Comparison of ENCODE assay signal across 4 cellular contexts in the genomic region with DNA sequence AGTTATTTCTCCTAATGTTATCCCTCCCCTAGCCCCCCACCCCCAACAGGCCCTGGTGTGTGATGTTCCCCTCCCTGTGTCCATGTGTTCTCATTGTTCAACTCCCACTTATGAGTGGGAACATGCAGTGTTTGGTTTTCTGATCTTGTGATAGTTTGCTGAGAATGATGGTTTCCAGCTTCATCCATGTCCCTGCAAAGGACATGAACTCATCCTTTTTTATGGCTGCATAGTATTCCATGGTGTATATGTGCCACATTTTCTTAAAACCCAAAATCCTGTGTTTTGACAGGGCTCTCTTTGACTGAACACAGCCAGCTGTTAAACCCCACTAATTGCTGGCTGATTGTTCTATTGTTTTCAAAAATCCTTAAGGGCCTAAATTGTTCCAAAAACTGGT. TPM values are rescaled to one million over a fixed set of nuclear protein-coding genes. Genes with fewer than 3 reads are reported as not detected.
DNase-seq lines count a peak whose midpoint lies in the region; ATAC-seq, FAIRE-seq and TF ChIP-seq lines count a peak whose summit lies in the region.
"Not testable (repeated sequence)": the region's sequence is repeated elsewhere in the genome, so short reads cannot be mapped to it uniquely, and the experiment has no call there.
"Had no signal": no experiment of that assay in that cellular context is flagged by ENCODE, and none has a peak within 500 bp of the region (broad histone marks: within the 10 kb centered on the region; RNA-seq: fewer than 3 reads in every experiment).

No MANE protein-coding gene starts in this region.

- H2AFZ ChIP-seq in K562 (ENCODE audit: low read depth, low read length); endothelial cell of umbilical vein (ENCODE audit: low read depth, low read length): not testable (repeated sequence)

- not testable (repeated sequence) for H3K9me3 ChIP-seq in HEK293 (ENCODE audit: control insufficient read depth, insufficient read depth, low read depth, low read length); K562 (replicated peaks; ENCODE audit: control insufficient read depth, insufficient read depth, low read depth, low read length); endothelial cell of umbilical vein (replicated peaks; ENCODE audit: control insufficient read depth, insufficient read depth, low read length)

- POLR2A ChIA-PET in HEK293 (lab: Yijun Ruan, JAX); K562 (lab: Yijun Ruan, JAX); endothelial cell of umbilical vein (lab: Charles Lee): not testable (repeated sequence)

- TF ChIP-seq RAD21 in K562 (CRISPR knock-in tag; conservative IDR thresholded peaks at IDR 0.05 in 1 of 2, IDR thresholded peaks at IDR 0.05 in 1 of 2) = not testable (repeated sequence)

- DNase-seq in K562 (ENCODE audit: extremely low read depth in 1 of 4, low spot score in 3 of 4); endothelial cell of umbilical vein (ENCODE audit: low read depth, low spot score): not testable (repeated sequence)

- H3K79me2 ChIP-seq in K562 (ENCODE audit: control insufficient read depth, insufficient read depth, low read length); endothelial cell of umbilical vein (ENCODE audit: control insufficient read depth, insufficient read depth, low read length): not testable (repeated sequence)

- dilution Hi-C loops in endothelial cell of umbilical vein (cut with MboI; ENCODE audit: extremely low pct_ligation_motif_present, low sequenced_read_pairs) = not testable (repeated sequence)

- not testable (repeated sequence) for H4K20me1 ChIP-seq in K562 (replicated peaks; ENCODE audit: control insufficient read depth, insufficient read depth, low read length); endothelial cell of umbilical vein (replicated peaks; ENCODE audit: control insufficient read depth, extremely low read depth, insufficient read depth, low read length)

- FAIRE-seq in K562 (lab: Jason Lieb, UNC) = not testable (repeated sequence)
- FAIRE-seq in endothelial cell of umbilical vein (lab: Jason Lieb, UNC) = peak; percentile 33

- intact Hi-C loops in K562 (cut with micrococcal nuclease); endothelial cell of umbilical vein (cut with micrococcal nuclease): not testable (repeated sequence)

- not testable (repeated sequence) for TF ChIP-seq CTCF in HEK293 (tag by site-specific recombination; IDR thresholded peaks at IDR 0.05); K562 (IDR thresholded peaks at IDR 0.05 in 2 of 3, conservative IDR thresholded peaks at IDR 0.05 in 1 of 3; ENCODE audit: insufficient read depth in 2 of 3, low read depth in 1 of 3, low read length in 3 of 3); endothelial cell of umbilical vein (IDR thresholded peaks at IDR 0.05; ENCODE audit: extremely low read depth in 1 of 2, insufficient read depth in 1 of 2, low read depth in 1 of 2, low read length in 2 of 2)

- H3K36me3 ChIP-seq in HEK293 (ENCODE audit: control insufficient read depth in 2 of 2, insufficient read depth in 1 of 2, low read length in 2 of 2); K562 (ENCODE audit: control insufficient read depth, insufficient read depth, low read length); endothelial cell of umbilical vein (ENCODE audit: control insufficient read depth in 2 of 2, extremely low read depth in 1 of 2, insufficient read depth in 2 of 2, low read length in 2 of 2): not testable (repeated sequence)

- not testable (repeated sequence) for ATAC-seq in K562

- in situ Hi-C loops in K562 (cut with MboI) = not testable (repeated sequence)

- H3K9me1 ChIP-seq in K562 (ENCODE audit: control insufficient read depth, insufficient read depth, low read length); endothelial cell of umbilical vein (replicated peaks; ENCODE audit: control insufficient read depth, extremely low read depth, insufficient read depth, low read length): not testable (repeated sequence)

- not testable (repeated sequence) for H3K9ac ChIP-seq in K562 (ENCODE audit: insufficient read depth in 1 of 2, low read depth in 2 of 2, low read length in 2 of 2); endothelial cell of umbilical vein (replicated peaks; ENCODE audit: extremely low read depth, insufficient read depth, low read length)

- H3K27me3 ChIP-seq in K562 (ENCODE audit: control insufficient read depth in 2 of 2, insufficient read depth in 2 of 2, low read length in 2 of 2); endothelial cell of umbilical vein (ENCODE audit: control insufficient read depth in 2 of 2, insufficient read depth in 2 of 2, low read length in 2 of 2): not testable (repeated sequence)

- not testable (repeated sequence) for TF ChIP-seq POLR2A in K562 (conservative IDR thresholded peaks at IDR 0.05); endothelial cell of umbilical vein (IDR thresholded peaks at IDR 0.05; ENCODE audit: low read depth, low read length)

- not testable (repeated sequence) for H3K4me2 ChIP-seq in K562 (ENCODE audit: insufficient read depth, low read length); endothelial cell of umbilical vein (ENCODE audit: insufficient read depth, low read length)

- not testable (repeated sequence) for H3K4me1 ChIP-seq in HEK293 (ENCODE audit: control insufficient read depth, insufficient read depth, low read length); K562 (replicated peaks in 1 of 2; ENCODE audit: control insufficient read depth in 2 of 2, insufficient read depth in 2 of 2, low read length in 2 of 2); endothelial cell of umbilical vein (ENCODE audit: control insufficient read depth, extremely low read depth, insufficient read depth, low read length)

- not testable (repeated sequence) for BruUV-seq in K562 (replicated peaks; lab: Mats Ljungman, UMichigan); endothelial cell of umbilical vein (replicated peaks; lab: Mats Ljungman, UMichigan)

- not testable (repeated sequence) for TF ChIP-seq EP300 in K562 (IDR thresholded peaks at IDR 0.05; ENCODE audit: low read length)

- H3K27ac ChIP-seq in HEK293 (ENCODE audit: extremely low read depth, low read depth, low read length); K562 (ENCODE audit: extremely low read depth, low read depth, low read length); endothelial cell of umbilical vein (ENCODE audit: insufficient read depth, low read depth, low read length): not testable (repeated sequence)

- CTCF ChIA-PET in HEK293 (lab: Yijun Ruan, JAX); K562 (lab: Yijun Ruan, JAX; ENCODE audit: low intra/inter-chr PET ratio); endothelial cell of umbilical vein (lab: Charles Lee): not testable (repeated sequence)

- H3K4me3 ChIP-seq in HEK293 (ENCODE audit: low read depth, low read length); K562; endothelial cell of umbilical vein (replicated peaks in 1 of 3; ENCODE audit: insufficient read depth in 1 of 3, low read depth in 1 of 3, low read length in 3 of 3): not testable (repeated sequence)

TF ChIP-seq in K562, 482 proteins besides CTCF, POLR2A, EP300 and RAD21:
- peak; percentile 19 for TF ChIP-seq ZNF146 (CRISPR knock-in tag; IDR thresholded peaks at IDR 0.05; ENCODE audit: unreplicated experiment)

RNA-seq across cellular contexts. Expression of gene NHSL2, which starts 53.5 kb away (rescaled TPM):
- not detected in 2 replicates for total RNA-seq in K562 (2011; cell fraction: chromatin; rRNA removed; ENCODE audit: low replicate concordance)
- not detected in 2 replicates for total RNA-seq in K562 (2011; cell fraction: nucleolus; rRNA removed)
- not detected in 2 replicates for total RNA-seq in K562 (2011; cell fraction: nucleoplasm; rRNA removed)
- total RNA-seq in K562 (2014; rRNA removed) (not detected in 2 replicates), K562 (2014; rRNA removed; fragmentation: Illumina TruSeq; extraction: Trizol) (not detected in 2 replicates), K562 (2015; rRNA removed; fragmentation: Illumina TruSeq; extraction: Trizol) (not detected in 2 replicates), K562 (2021) (0.02 and 0.04 TPM in 2 replicates), endothelial cell of umbilical vein (40.3 and 49.9 TPM in 2 replicates)
- polyA plus RNA-seq in K562 (2011; rRNA removed) (0.03 TPM in 1 of 2 replicates, not detected in the other), K562 (2014; fragmentation: Illumina TruSeq; extraction: Trizol) (not detected in 2 replicates), K562 (2014; fragmentation: Nextera tagmentation; extraction: Ambion mirVana) (not detected), K562 (2014; rRNA removed) (0.01 TPM in 1 of 2 replicates, not detected in the other), endothelial cell of umbilical vein (21.2 and 23.5 TPM in 2 replicates)
- not detected in 2 replicates for polyA plus RNA-seq in K562 (2011; cell fraction: cytosol; rRNA removed)
- not detected in 2 replicates for polyA plus RNA-seq in K562 (2011; cell fraction: nucleus; rRNA removed)
- polyA plus RNA-seq in K562 (2012) = 0.01 TPM in 1 of 2 replicates, not detected in the other
- not detected in 2 replicates for polyA minus RNA-seq in K562 (2011; rRNA and poly(A)+ RNA removed)
- not detected in 2 replicates for polyA minus RNA-seq in K562 (2011; cell fraction: cytosol; rRNA and poly(A)+ RNA removed)
- polyA minus RNA-seq in K562 (2011; cell fraction: nucleus; rRNA and poly(A)+ RNA removed) = not detected in 2 replicates
- polyA plus RNA-seq in endothelial cell of umbilical vein (2011; cell fraction: cytosol; rRNA removed) = 23.3 and 23.9 TPM in 2 replicates
- polyA plus RNA-seq in endothelial cell of umbilical vein (2011; cell fraction: nucleus; rRNA removed) = 32.3 and 33.2 TPM in 2 replicates
- polyA plus RNA-seq in endothelial cell of umbilical vein (2012) = 19.8 and 26.0 TPM in 2 replicates
- 81.1 and 87.2 TPM in 2 replicates for polyA minus RNA-seq in endothelial cell of umbilical vein
- polyA minus RNA-seq in endothelial cell of umbilical vein (2011; cell fraction: cytosol; rRNA and poly(A)+ RNA removed) = not detected
- polyA minus RNA-seq in endothelial cell of umbilical vein (2011; cell fraction: nucleus; rRNA and poly(A)+ RNA removed) = 32.7 and 42.0 TPM in 2 replicates
- total RNA-seq: A172 had no signal

Comparison
In these comparisons a context has a peak if more than half of its experiments do, and no peak if none do; other contexts are left out.
1. RNA of gene NHSL2, which starts 53.5 kb away (total RNA-seq): 40.3 to 49.9 TPM in endothelial cell of umbilical vein; 0.02 to 0.04 TPM in K562; every median in the first group is over 10 times any median in the second.